31 cellular contexts compared by ENCODE assay signal in the genomic region with DNA sequence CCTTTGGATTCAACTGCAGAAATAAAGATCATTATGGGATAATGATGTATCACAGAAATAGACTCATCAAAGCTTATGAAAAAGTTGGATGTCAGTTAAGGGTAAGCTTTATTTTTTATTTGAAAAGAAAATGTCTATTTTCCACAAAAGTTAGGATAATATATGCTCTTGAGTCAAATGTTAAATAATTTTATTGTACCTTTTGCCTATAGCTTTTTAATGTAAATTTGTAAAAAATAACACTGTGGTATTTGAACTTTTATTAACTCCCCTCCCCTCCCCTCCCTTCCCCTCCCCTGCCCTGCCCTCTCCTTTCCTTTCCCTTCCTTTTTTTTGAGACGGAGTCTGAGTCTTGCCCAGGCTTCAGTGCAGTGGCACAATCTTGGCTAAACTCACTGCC.
"Had no signal": no experiment of that assay in that cellular context is flagged by ENCODE, and none has a peak within 500 bp of the region (broad histone marks: within the 10 kb centered on the region; RNA-seq: fewer than 3 reads in every experiment).

No MANE protein-coding gene starts in this region.

- ATAC-seq: naive thymus-derived CD8-positive, alpha-beta T cell; pancreas; right cardiac atrium; sciatic nerve; stimulated activated memory B cell treated with anti-CD40 and anti-IgM and Interleukin-4, amounts not matched to agents 10 μg/mL and 1 μg/mL and 100 μg/mL, for 72 hours; stimulated activated naive CD8-positive, alpha-beta T cell treated with anti-CD3 and anti-CD28 coated beads, Interleukin-15, amount 100 ng/mL, for 72 hours; stimulated activated naive CD8-positive, alpha-beta T cell treated with anti-CD3 and anti-CD28 coated beads, Interleukin-15, Interleukin-2, amounts not matched to agents 100 U/mL and 50 U/mL, for 24 hours; upper lobe of right lung had no signal

- H3K27ac ChIP-seq: neutrophil, pancreas, prostate gland, skin epidermis, spleen, suprapubic skin, testis, tibial artery, transverse colon, upper lobe of right lung, uterus had no signal

- H3K4me1 ChIP-seq: pancreas, prostate gland, spleen, suprapubic skin, testis, tibial artery, upper lobe of right lung, uterus had no signal

- H3K27me3 Mint-ChIP-seq: naive B cell; naive thymus-derived CD8-positive, alpha-beta T cell; stimulated activated memory B cell treated with anti-CD40 and anti-IgM and Interleukin-4, amounts not matched to agents 10 μg/mL and 1 μg/mL and 100 μg/mL, for 72 hours; stimulated activated naive CD8-positive, alpha-beta T cell treated with anti-CD3 and anti-CD28 coated beads, Interleukin-15, amount 100 ng/mL, for 72 hours; type B pancreatic cell had no signal

- H3K4me3 ChIP-seq: pancreas, prostate gland, skin epidermis, smooth muscle cell, spleen, suprapubic skin, testis, tibial artery, transverse colon, upper lobe of right lung, uterus had no signal

- H3K9me3 Mint-ChIP-seq: naive B cell; naive thymus-derived CD8-positive, alpha-beta T cell; nephron progenitor cell; neural crest cell; stimulated activated memory B cell treated with anti-CD40 and anti-IgM and Interleukin-4, amounts not matched to agents 10 μg/mL and 1 μg/mL and 100 μg/mL, for 72 hours; stimulated activated naive CD8-positive, alpha-beta T cell treated with anti-CD3 and anti-CD28 coated beads, Interleukin-15, amount 100 ng/mL, for 72 hours; type B pancreatic cell had no signal

- H3K36me3 ChIP-seq: uterus had no signal

- H3K27me3 ChIP-seq: neutrophil, pancreas, spleen, suprapubic skin, testis, tibial artery, transverse colon, upper lobe of right lung, uterus had no signal

- DNase-seq: naive B cell; naive thymus-derived CD8-positive, alpha-beta T cell; nephron progenitor cell; nucleus accumbens; pancreas; retina; right cardiac atrium; spleen; stimulated activated CD4-positive, alpha-beta T cell treated with anti-CD3 and anti-CD28 coated beads, Interleukin-12 subunit alpha, Interleukin-12 subunit beta, amount 100 ng/mL, for 4 hours; stimulated activated CD4-positive, alpha-beta T cell treated with anti-CD3 and anti-CD28 coated beads, Interleukin-1b, Interleukin-23, amount 100 ng/mL, for 48 hours; stimulated activated CD4-positive, alpha-beta T cell treated with anti-CD3 and anti-CD28 coated beads, Interleukin-4, amount 100 ng/mL, for 1 hour; stimulated activated CD4-positive, alpha-beta T cell treated with anti-CD3 and anti-CD28 coated beads, Interleukin-4, amount 100 ng/mL, for 4 hours; stimulated activated CD8-positive, alpha-beta memory T cell treated with anti-CD3 and anti-CD28 coated beads, Interleukin-4, amount 100 ng/mL, for 48 hours; stimulated activated naive CD4-positive, alpha-beta T cell; stimulated activated naive CD8-positive, alpha-beta T cell treated with anti-CD3 and anti-CD28 coated beads, Interleukin-15, amount 100 ng/mL, for 72 hours; stimulated activated naive CD8-positive, alpha-beta T cell treated with anti-CD3 and anti-CD28 coated beads, Interleukin-15, Interleukin-2, amounts not matched to agents 100 U/mL and 50 U/mL, for 24 hours; substantia nigra; testis; tibial artery; transverse colon; upper lobe of right lung; uterus had no signal

- H3K9me3 ChIP-seq: neutrophil, pancreas, prostate gland, spleen, suprapubic skin, testis, tibial artery, transverse colon, upper lobe of right lung, uterus had no signal

- H3K4me1 Mint-ChIP-seq: naive B cell; nephron progenitor cell; neural crest cell; stimulated activated memory B cell treated with anti-CD40 and anti-IgM and Interleukin-4, amounts not matched to agents 10 μg/mL and 1 μg/mL and 100 μg/mL, for 72 hours had no signal

- H3K27ac Mint-ChIP-seq: nephron progenitor cell; stimulated activated memory B cell treated with anti-CD40 and anti-IgM and Interleukin-4, amounts not matched to agents 10 μg/mL and 1 μg/mL and 100 μg/mL, for 72 hours; type B pancreatic cell had no signal

- H3K4me3 Mint-ChIP-seq: naive B cell; naive thymus-derived CD8-positive, alpha-beta T cell; nephron progenitor cell; neural crest cell; stimulated activated memory B cell treated with anti-CD40 and anti-IgM and Interleukin-4, amounts not matched to agents 10 μg/mL and 1 μg/mL and 100 μg/mL, for 72 hours; stimulated activated naive CD8-positive, alpha-beta T cell treated with anti-CD3 and anti-CD28 coated beads, Interleukin-15, amount 100 ng/mL, for 72 hours; type B pancreatic cell had no signal
